In the genomic region with DNA sequence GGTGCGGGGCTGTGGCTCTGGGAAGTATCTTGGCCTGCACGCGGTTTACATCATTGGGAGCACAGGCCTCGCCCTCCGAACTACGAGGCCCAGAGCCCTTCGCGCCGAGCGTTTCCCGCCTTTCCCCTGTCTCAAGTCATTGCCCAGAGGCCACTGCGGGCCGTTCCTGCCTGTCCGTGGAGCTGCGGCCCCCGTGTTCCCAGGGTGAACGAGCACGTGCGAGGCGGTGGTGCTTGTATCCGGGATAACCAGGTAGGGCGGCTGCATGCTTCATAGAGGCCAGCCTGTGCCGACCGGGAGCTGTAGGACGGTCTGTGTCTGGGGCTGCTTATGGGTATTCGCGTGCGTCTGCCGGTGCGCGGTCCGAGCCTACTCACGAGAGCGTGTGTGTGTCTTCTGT, we compare ENCODE assay signal across 31 cellular contexts.
"Had no signal": no experiment of that assay in that cellular context is flagged by ENCODE, and none has a peak within 500 bp of the region (broad histone marks: within the 10 kb centered on the region; RNA-seq: fewer than 3 reads in every experiment).

No MANE protein-coding gene starts in this region.

- H3K27ac Mint-ChIP-seq: activated B cell treated with CpG ODN at 0.5 μM for 24 hours; activated CD4-positive, alpha-beta memory T cell treated with anti-CD3 and anti-CD28 coated beads, Interleukin-2, amount 10 ng/mL, durations not matched to agents 7 days and 5 days; activated CD4-positive, alpha-beta T cell treated with anti-CD3 and anti-CD28 coated beads, Interleukin-2, amount 10 ng/mL, durations not matched to agents 7 days and 5 days; activated naive CD4-positive, alpha-beta T cell treated with anti-CD3 and anti-CD28 coated beads, Interleukin-2, amount 10 ng/mL, durations not matched to agents 7 days and 5 days; activated naive CD4-positive, alpha-beta T cell treated with anti-CD3 and anti-CD28 coated beads, Interleukin-2, amount 50 U/mL, for 72 hours; activated naive CD8-positive, alpha-beta T cell treated with anti-CD3 and anti-CD28 coated beads, Interleukin-2, amount 10 ng/mL, durations not matched to agents 7 days and 5 days; activated T-cell treated with anti-CD3 and anti-CD28 coated beads, Interleukin-2, amount 50 U/mL, for 24 hours; activated T-cell treated with anti-CD3 and anti-CD28 coated beads, Interleukin-2, amount 50 U/mL, for 72 hours; brain; dendritic cell treated with granulocyte-macrophage colony-stimulating factor and Interleukin-4, amounts not matched to agents 40 ng/mL and 50 ng/mL, for 4 days; endodermal cell; T-helper 17 cell had no signal

- DNase-seq: activated B cell treated with CpG ODN at 0.5 μM for 24 hours; activated CD4-positive, alpha-beta memory T cell treated with anti-CD3 and anti-CD28 coated beads, Interleukin-2, amount 10 ng/mL, durations not matched to agents 7 days and 5 days; activated CD4-positive, alpha-beta T cell treated with anti-CD3 and anti-CD28 coated beads, Interleukin-2, amount 10 ng/mL, durations not matched to agents 7 days and 5 days; activated CD4-positive, alpha-beta T cell treated with anti-CD3 and anti-CD28 coated beads, Interleukin-2, amount 50 U/mL, for 4 hours; activated CD8-positive, alpha-beta memory T cell treated with anti-CD3 and anti-CD28 coated beads, Interleukin-2, amount 50 U/mL, for 48 hours; activated gamma-delta T cell; activated naive CD4-positive, alpha-beta T cell; activated naive CD4-positive, alpha-beta T cell treated with anti-CD3 and anti-CD28 coated beads, Interleukin-2, amount 10 ng/mL, durations not matched to agents 7 days and 5 days; activated naive CD8-positive, alpha-beta T cell treated with anti-CD3 and anti-CD28 coated beads, Interleukin-2, amount 10 ng/mL, durations not matched to agents 7 days and 5 days; activated T-cell treated with anti-CD3 and anti-CD28 coated beads for 4 hours; activated T-cell treated with anti-CD3 and anti-CD28 coated beads, Interleukin-2, amount 50 U/mL, for 24 hours; activated T-cell treated with anti-CD3 and anti-CD28 coated beads, Interleukin-2, amount 50 U/mL, for 72 hours; central memory CD4-positive, alpha-beta T cell; cerebellar nuclear complex; dorsolateral prefrontal cortex; effector memory CD4-positive, alpha-beta T cell; endodermal cell; foreskin fibroblast; head of caudate nucleus; T-helper 1 cell; T-helper 17 cell had no signal

- ATAC-seq: activated CD4-positive, CD25-positive, alpha-beta regulatory T cell treated with anti-CD3 and anti-CD28 coated beads, Interleukin-2, amount 50 U/mL, for 24 hours; activated naive CD4-positive, alpha-beta T cell treated with anti-CD3 and anti-CD28 coated beads, Interleukin-2, amount 50 U/mL, for 72 hours; activated T-cell treated with anti-CD3 and anti-CD28 coated beads, Interleukin-2, amount 50 U/mL, for 72 hours; esophagus mucosa; T-helper 17 cell had no signal

- H3K36me3 Mint-ChIP-seq: activated naive CD8-positive, alpha-beta T cell treated with anti-CD3 and anti-CD28 coated beads, Interleukin-2, amount 10 ng/mL, durations not matched to agents 7 days and 5 days had no signal

- H3K27me3 Mint-ChIP-seq: activated B cell treated with CpG ODN at 0.5 μM for 24 hours; activated CD4-positive, alpha-beta memory T cell treated with anti-CD3 and anti-CD28 coated beads, Interleukin-2, amount 10 ng/mL, durations not matched to agents 7 days and 5 days; activated CD4-positive, alpha-beta T cell treated with anti-CD3 and anti-CD28 coated beads, Interleukin-2, amount 10 ng/mL, durations not matched to agents 7 days and 5 days; activated naive CD4-positive, alpha-beta T cell treated with anti-CD3 and anti-CD28 coated beads, Interleukin-2, amount 10 ng/mL, durations not matched to agents 7 days and 5 days; activated naive CD8-positive, alpha-beta T cell treated with anti-CD3 and anti-CD28 coated beads, Interleukin-2, amount 10 ng/mL, durations not matched to agents 7 days and 5 days; activated T-cell treated with anti-CD3 and anti-CD28 coated beads, Interleukin-2, amount 50 U/mL, for 24 hours; brain; dendritic cell treated with granulocyte-macrophage colony-stimulating factor and Interleukin-4, amounts not matched to agents 40 ng/mL and 50 ng/mL, for 4 days; T-helper 17 cell had no signal

- H3K4me1 ChIP-seq: ascending aorta, breast epithelium had no signal

- H3K4me3 Mint-ChIP-seq: activated B cell treated with CpG ODN at 0.5 μM for 24 hours; activated CD4-positive, alpha-beta memory T cell treated with anti-CD3 and anti-CD28 coated beads, Interleukin-2, amount 10 ng/mL, durations not matched to agents 7 days and 5 days; activated CD4-positive, alpha-beta T cell treated with anti-CD3 and anti-CD28 coated beads, Interleukin-2, amount 10 ng/mL, durations not matched to agents 7 days and 5 days; activated naive CD4-positive, alpha-beta T cell treated with anti-CD3 and anti-CD28 coated beads, Interleukin-2, amount 10 ng/mL, durations not matched to agents 7 days and 5 days; activated naive CD8-positive, alpha-beta T cell treated with anti-CD3 and anti-CD28 coated beads, Interleukin-2, amount 10 ng/mL, durations not matched to agents 7 days and 5 days; activated T-cell treated with anti-CD3 and anti-CD28 coated beads, Interleukin-2, amount 50 U/mL, for 24 hours; activated T-cell treated with anti-CD3 and anti-CD28 coated beads, Interleukin-2, amount 50 U/mL, for 72 hours; brain; dendritic cell treated with granulocyte-macrophage colony-stimulating factor and Interleukin-4, amounts not matched to agents 40 ng/mL and 50 ng/mL, for 4 days; endodermal cell; T-helper 17 cell had no signal

- H3K4me3 ChIP-seq: ascending aorta, breast epithelium, cardiac muscle cell, coronary artery, dorsolateral prefrontal cortex had no signal

- H3K36me3 ChIP-seq: breast epithelium, cardiac muscle cell had no signal

- H3K27me3 ChIP-seq: ascending aorta, breast epithelium, cardiac muscle cell, dorsolateral prefrontal cortex had no signal

- H3K4me1 Mint-ChIP-seq: activated B cell treated with CpG ODN at 0.5 μM for 24 hours; activated CD4-positive, alpha-beta memory T cell treated with anti-CD3 and anti-CD28 coated beads, Interleukin-2, amount 10 ng/mL, durations not matched to agents 7 days and 5 days; activated CD4-positive, alpha-beta T cell treated with anti-CD3 and anti-CD28 coated beads, Interleukin-2, amount 10 ng/mL, durations not matched to agents 7 days and 5 days; activated naive CD4-positive, alpha-beta T cell treated with anti-CD3 and anti-CD28 coated beads, Interleukin-2, amount 10 ng/mL, durations not matched to agents 7 days and 5 days; activated naive CD8-positive, alpha-beta T cell treated with anti-CD3 and anti-CD28 coated beads, Interleukin-2, amount 10 ng/mL, durations not matched to agents 7 days and 5 days; brain; endodermal cell; T-helper 17 cell had no signal

- H3K27ac ChIP-seq: ascending aorta, breast epithelium, cardiac muscle cell, coronary artery, dorsolateral prefrontal cortex, VCaP had no signal
